In genomic region chr1:173714759-173715537, GRCh38 we compare ENCODE assay signal across 8 cellular contexts. TPM values are rescaled to one million over a fixed set of nuclear protein-coding genes. Genes with fewer than 3 reads are reported as not detected.
DNase-seq lines count a peak whose midpoint lies in the region; ATAC-seq, FAIRE-seq and TF ChIP-seq lines count a peak whose summit lies in the region.

TSS of gene KLHL20 (plus strand) at chr1:173714981. CDS start at chr1:173716044, 1,063 bp downstream.

- TF ChIP-seq CTCF in WI38 (IDR thresholded peaks at IDR 0.05; ENCODE audit: low read depth, low read length) (no peak; the same call in 1 of the 2 replicates), bronchial epithelial cell (IDR thresholded peaks at IDR 0.05; ENCODE audit: insufficient read depth, low read length, severe bottlenecking) (peak; percentile 4)

- H3K4me3 ChIP-seq in WI38 (ENCODE audit: low read depth, low read length) (peak within 1 kb of the TSS; percentile 81), bronchial epithelial cell (ENCODE audit: low read depth, low read length) (peak within 1 kb of the TSS; percentile 65)

- no peak for FAIRE-seq in bronchial epithelial cell (lab: Jason Lieb, UNC)

- H3K9me3 Mint-ChIP-seq in immature natural killer cell: no peaks in the 10 kb centered on the region

- H3K27me3 ChIP-seq in bronchial epithelial cell (ENCODE audit: control insufficient read depth, insufficient read depth, low read length): no peaks in the 10 kb centered on the region

- DNase-seq in AG08395 (ENCODE audit: low spot score): peak; percentile 91
- peak; percentile 95 for DNase-seq in NCI-H2227 treated with DMSO at 0.1 percent for 48 hours (lab: John Stamatoyannopoulos, UW)
- peak; percentile 81 for DNase-seq in bronchial epithelial cell (ENCODE audit: low read depth)
- peak; percentile 85 to 91 (median 89) for DNase-seq in immature natural killer cell
- peak; percentile 79 for DNase-seq in smooth muscle cell of the brain vasculature (ENCODE audit: low read depth, low spot score)

- ATAC-seq in GM18907 (IDR thresholded peaks at IDR 0.05; ENCODE audit: unreplicated experiment) (peak; percentile 95), HG03159 (IDR thresholded peaks at IDR 0.05; ENCODE audit: unreplicated experiment) (peak; percentile 95)

- H3K4me1 Mint-ChIP-seq in immature natural killer cell: peaks cover 24 to 41% of the 10 kb centered on the region in 2 donors

- peaks cover 6 to 13% (median 9%) of the 10 kb centered on the region in 3 donors for H3K27me3 Mint-ChIP-seq in immature natural killer cell (ENCODE audit: low read depth in 3 of 3)

- peak within 1 kb of the TSS; percentile 91 to 98 (median 96) for H3K27ac Mint-ChIP-seq in immature natural killer cell

- H3K36me3 Mint-ChIP-seq in immature natural killer cell: peaks cover 0 to 4% (median 0%) of the 10 kb centered on the region in 3 donors

- H3K4me3 Mint-ChIP-seq in immature natural killer cell: peak within 1 kb of the TSS; percentile 92 to 100 (median 95)

- H3K36me3 ChIP-seq in bronchial epithelial cell (ENCODE audit: control insufficient read depth, insufficient read depth, low read length): peaks cover 1% of the 10 kb centered on the region

RNA-seq across cellular contexts. Expression of gene KLHL20, which starts in this region (rescaled TPM):
- 35.8 and 39.0 TPM in 2 replicates for total RNA-seq in bronchial epithelial cell
- 10 to 100 TPM; 13.2 to 19.3 (median 16.6) TPM for polyA plus RNA-seq in immature natural killer cell

Comparison
In these comparisons a context has a peak if more than half of its experiments do, and no peak if none do; other contexts are left out.
1. Peak in every context shown above with its lines: DNase-seq, ATAC-seq and H3K4me3 ChIP-seq.